ENCODE assay signal across 1 cellular context in the genomic region with DNA sequence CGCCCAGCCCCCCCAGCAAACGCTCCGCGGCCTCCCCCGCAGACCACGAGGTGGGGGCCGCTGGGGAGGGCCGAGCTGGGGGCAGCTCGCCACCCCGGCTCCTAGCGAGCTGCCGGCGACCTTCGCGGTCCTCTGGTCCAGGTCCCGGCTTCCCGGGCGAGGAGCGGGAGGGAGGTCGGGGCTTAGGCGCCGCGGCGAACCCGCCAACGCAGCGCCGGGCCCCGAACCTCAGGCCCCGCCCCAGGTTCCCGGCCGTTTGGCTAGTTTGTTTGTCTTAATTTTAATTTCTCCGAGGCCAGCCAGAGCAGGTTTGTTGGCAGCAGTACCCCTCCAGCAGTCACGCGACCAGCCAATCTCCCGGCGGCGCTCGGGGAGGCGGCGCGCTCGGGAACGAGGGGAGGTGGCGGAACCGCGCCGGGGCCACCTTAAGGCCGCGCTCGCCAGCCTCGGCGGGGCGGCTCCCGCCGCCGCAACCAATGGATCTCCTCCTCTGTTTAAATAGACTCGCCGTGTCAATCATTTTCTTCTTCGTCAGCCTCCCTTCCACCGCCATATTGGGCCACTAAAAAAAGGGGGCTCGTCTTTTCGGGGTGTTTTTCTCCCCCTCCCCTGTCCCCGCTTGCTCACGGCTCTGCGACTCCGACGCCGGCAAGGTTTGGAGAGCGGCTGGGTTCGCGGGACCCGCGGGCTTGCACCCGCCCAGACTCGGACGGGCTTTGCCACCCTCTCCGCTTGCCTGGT.
TF ChIP-seq lines count a peak whose summit lies in the region.

A gene (plus strand): TSS at position 524 of the 741 bp plus-strand sequence. CDS start 472 bp downstream, outside the sequence.

TF ChIP-seq in liver, 16 proteins besides CTCF, POLR2A, EP300 and RAD21 (continued from another document):
- TF ChIP-seq, protein P1, sequence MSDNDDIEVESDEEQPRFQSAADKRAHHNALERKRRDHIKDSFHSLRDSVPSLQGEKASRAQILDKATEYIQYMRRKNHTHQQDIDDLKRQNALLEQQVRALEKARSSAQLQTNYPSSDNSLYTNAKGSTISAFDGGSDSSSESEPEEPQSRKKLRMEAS (IDR thresholded peaks at IDR 0.05) = peak; percentile 36
TF ChIP-seq in liver: peak in this region for 11.
